18 cellular contexts compared by ENCODE assay signal in genomic region chr10:105138287-105138854, GRCh38.
"Had no signal": no experiment of that assay in that cellular context is flagged by ENCODE, and none has a peak within 500 bp of the region (broad histone marks: within the 10 kb centered on the region; RNA-seq: fewer than 3 reads in every experiment).

No MANE protein-coding gene starts in this region.

- H3K9me3 ChIP-seq: esophagus squamous epithelium, gastrocnemius medialis, spleen, thoracic aorta, vagina had no signal

- H3K27ac ChIP-seq: dorsolateral prefrontal cortex, esophagus squamous epithelium, gastrocnemius medialis, spleen, thoracic aorta, vagina, VCaP had no signal

- ATAC-seq: activated CD4-positive, CD25-positive, alpha-beta regulatory T cell treated with anti-CD3 and anti-CD28 coated beads, Interleukin-2, amount 50 U/mL, for 24 hours; activated T-cell treated with anti-CD3 and anti-CD28 coated beads, Interleukin-2, amount 50 U/mL, for 72 hours; effector memory CD8-positive, alpha-beta T cell; gastrocnemius medialis; naive thymus-derived CD4-positive, alpha-beta T cell had no signal

- H3K4me1 ChIP-seq: esophagus squamous epithelium, gastrocnemius medialis, spleen, vagina had no signal

- DNase-seq: activated CD4-positive, alpha-beta memory T cell treated with anti-CD3 and anti-CD28 coated beads, Interleukin-2, amount 10 ng/mL, durations not matched to agents 7 days and 5 days; activated CD4-positive, alpha-beta T cell treated with anti-CD3 and anti-CD28 coated beads, Interleukin-2, amount 10 ng/mL, durations not matched to agents 24 days and 14 days; activated effector memory CD4-positive, alpha-beta T cell treated with anti-CD3 and anti-CD28 coated beads, Interleukin-2, amount 50 U/mL, for 16 hours; activated naive CD4-positive, alpha-beta T cell treated with anti-CD3 and anti-CD28 coated beads, Interleukin-2, amount 10 ng/mL, durations not matched to agents 7 days and 5 days; activated T-cell treated with anti-CD3 and anti-CD28 coated beads, Interleukin-2, amount 50 U/mL, for 72 hours; effector memory CD8-positive, alpha-beta T cell; esophagus squamous epithelium; gastrocnemius medialis; naive thymus-derived CD4-positive, alpha-beta T cell; spleen; stimulated activated CD4-positive, alpha-beta T cell treated with anti-CD3 and anti-CD28 coated beads, Interleukin-4, amount 100 ng/mL, for 1 hour; stimulated activated naive CD4-positive, alpha-beta T cell had no signal

- H3K4me3 ChIP-seq: dorsolateral prefrontal cortex, esophagus squamous epithelium, gastrocnemius medialis, lung, spleen, thoracic aorta, vagina had no signal

- H3K27me3 ChIP-seq: dorsolateral prefrontal cortex, esophagus squamous epithelium, gastrocnemius medialis, spleen, vagina had no signal

- H3K36me3 ChIP-seq: esophagus squamous epithelium, gastrocnemius medialis, spleen, thoracic aorta, vagina had no signal
